ENCODE assay signal across 2 cellular contexts in genomic region chr3:192905980-192906678, GRCh38.
A peak's percentile ranks its signal among the peaks of the same experiment; 100 is the strongest.
TF ChIP-seq lines count a peak whose summit lies in the region.

No MANE protein-coding gene starts in this region.

TF ChIP-seq in HEK293, 187 proteins besides CTCF, POLR2A, EP300 and RAD21 (continued from another document):
- no peak for TF ChIP-seq ZNF362 (tag by site-specific recombination; IDR thresholded peaks at IDR 0.05)
- TF ChIP-seq PRDM4 (tag by site-specific recombination; IDR thresholded peaks at IDR 0.05): no peak
- TF ChIP-seq ZNF792 (tag by site-specific recombination; IDR thresholded peaks at IDR 0.05): no peak
- TF ChIP-seq PRDM1 (tag by site-specific recombination; IDR thresholded peaks at IDR 0.05): no peak
- no peak for TF ChIP-seq FEZF1 (tag by site-specific recombination; IDR thresholded peaks at IDR 0.05)
- TF ChIP-seq ZFHX2 (tag by site-specific recombination; conservative IDR thresholded peaks at IDR 0.05): peak; percentile 58; the same call in 1 of the 2 replicates
- TF ChIP-seq HOXD13 (CRISPR knock-in tag; IDR thresholded peaks at IDR 0.05; ENCODE audit: borderline replicate concordance): no peak
- TF ChIP-seq ZBTB1 (tag by site-specific recombination; IDR thresholded peaks at IDR 0.05): no peak
- TF ChIP-seq ZNF561 (tag by site-specific recombination; IDR thresholded peaks at IDR 0.05; ENCODE audit: borderline replicate concordance): no peak
- TF ChIP-seq, protein P1, sequence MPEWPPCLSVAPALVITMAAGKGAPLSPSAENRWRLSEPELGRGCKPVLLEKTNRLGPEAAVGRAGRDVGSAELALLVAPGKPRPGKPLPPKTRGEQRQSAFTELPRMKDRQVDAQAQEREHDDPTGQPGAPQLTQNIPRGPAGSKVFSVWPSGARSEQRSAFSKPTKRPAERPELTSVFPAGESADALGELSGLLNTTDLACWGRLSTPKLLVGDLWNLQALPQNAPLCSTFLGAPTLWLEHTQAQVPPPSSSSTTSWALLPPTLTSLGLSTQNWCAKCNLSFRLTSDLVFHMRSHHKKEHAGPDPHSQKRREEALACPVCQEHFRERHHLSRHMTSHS (tag by site-specific recombination; IDR thresholded peaks at IDR 0.05): no peak
- no peak for TF ChIP-seq ZBTB7A (tag by site-specific recombination; IDR thresholded peaks at IDR 0.05; ENCODE audit: low read depth)
- peak; percentile 74 for TF ChIP-seq ZNF623 (tag by site-specific recombination; IDR thresholded peaks at IDR 0.05)
- TF ChIP-seq ZNF660 (tag by site-specific recombination; IDR thresholded peaks at IDR 0.05): no peak
- TF ChIP-seq ZNF292 (tag by site-specific recombination; IDR thresholded peaks at IDR 0.05; ENCODE audit: borderline replicate concordance, low read depth): no peak

TF ChIP-seq in WTC11, 78 proteins besides CTCF, POLR2A, EP300 and RAD21 (continued from another document):
- TF ChIP-seq AR (CRISPR knock-in tag; IDR thresholded peaks at IDR 0.05) (no peak), NFATC4 (CRISPR knock-in tag; IDR thresholded peaks at IDR 0.05) (no peak), ZNF671 (CRISPR knock-in tag; IDR thresholded peaks at IDR 0.05) (no peak), ZNF263 (CRISPR knock-in tag; IDR thresholded peaks at IDR 0.05; ENCODE audit: low read depth) (no peak), SMAD3 (CRISPR knock-in tag; IDR thresholded peaks at IDR 0.05; ENCODE audit: borderline replicate concordance) (no peak), NR1H2 (CRISPR knock-in tag; IDR thresholded peaks at IDR 0.05) (no peak), CBFB (CRISPR knock-in tag; IDR thresholded peaks at IDR 0.05; ENCODE audit: low read depth) (no peak), USF2 (CRISPR knock-in tag; IDR thresholded peaks at IDR 0.05) (no peak), E2F1 (CRISPR knock-in tag; IDR thresholded peaks at IDR 0.05) (no peak), ZNF121 (CRISPR knock-in tag; IDR thresholded peaks at IDR 0.05) (no peak), ZNF317 (CRISPR knock-in tag; IDR thresholded peaks at IDR 0.05; ENCODE audit: borderline replicate concordance, low read depth) (no peak), ETV6 (CRISPR knock-in tag; IDR thresholded peaks at IDR 0.05) (no peak), JAZF1 (CRISPR knock-in tag; IDR thresholded peaks at IDR 0.05) (no peak), ZBTB21 (CRISPR knock-in tag; IDR thresholded peaks at IDR 0.05; ENCODE audit: borderline replicate concordance) (no peak), ATF1 (CRISPR knock-in tag; IDR thresholded peaks at IDR 0.05) (no peak), PRRX2 (CRISPR knock-in tag; IDR thresholded peaks at IDR 0.05) (no peak), SOX15 (CRISPR knock-in tag; IDR thresholded peaks at IDR 0.05) (no peak)
- TF ChIP-seq, protein P2, sequence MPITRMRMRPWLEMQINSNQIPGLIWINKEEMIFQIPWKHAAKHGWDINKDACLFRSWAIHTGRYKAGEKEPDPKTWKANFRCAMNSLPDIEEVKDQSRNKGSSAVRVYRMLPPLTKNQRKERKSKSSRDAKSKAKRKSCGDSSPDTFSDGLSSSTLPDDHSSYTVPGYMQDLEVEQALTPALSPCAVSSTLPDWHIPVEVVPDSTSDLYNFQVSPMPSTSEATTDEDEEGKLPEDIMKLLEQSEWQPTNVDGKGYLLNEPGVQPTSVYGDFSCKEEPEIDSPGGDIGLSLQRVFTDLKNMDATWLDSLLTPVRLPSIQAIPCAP (CRISPR knock-in tag; IDR thresholded peaks at IDR 0.05): no peak
- TF ChIP-seq, protein P3, sequence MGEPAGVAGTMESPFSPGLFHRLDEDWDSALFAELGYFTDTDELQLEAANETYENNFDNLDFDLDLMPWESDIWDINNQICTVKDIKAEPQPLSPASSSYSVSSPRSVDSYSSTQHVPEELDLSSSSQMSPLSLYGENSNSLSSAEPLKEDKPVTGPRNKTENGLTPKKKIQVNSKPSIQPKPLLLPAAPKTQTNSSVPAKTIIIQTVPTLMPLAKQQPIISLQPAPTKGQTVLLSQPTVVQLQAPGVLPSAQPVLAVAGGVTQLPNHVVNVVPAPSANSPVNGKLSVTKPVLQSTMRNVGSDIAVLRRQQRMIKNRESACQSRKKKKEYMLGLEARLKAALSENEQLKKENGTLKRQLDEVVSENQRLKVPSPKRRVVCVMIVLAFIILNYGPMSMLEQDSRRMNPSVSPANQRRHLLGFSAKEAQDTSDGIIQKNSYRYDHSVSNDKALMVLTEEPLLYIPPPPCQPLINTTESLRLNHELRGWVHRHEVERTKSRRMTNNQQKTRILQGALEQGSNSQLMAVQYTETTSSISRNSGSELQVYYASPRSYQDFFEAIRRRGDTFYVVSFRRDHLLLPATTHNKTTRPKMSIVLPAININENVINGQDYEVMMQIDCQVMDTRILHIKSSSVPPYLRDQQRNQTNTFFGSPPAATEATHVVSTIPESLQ (CRISPR knock-in tag; IDR thresholded peaks at IDR 0.05): no peak
